In genomic region chrM:15870-16511, GRCh38 we compare ENCODE assay signal across 33 cellular contexts.
"Had no signal": no experiment of that assay in that cellular context is flagged by ENCODE, and none has a peak within 500 bp of the region (broad histone marks: within the 10 kb centered on the region; RNA-seq: fewer than 3 reads in every experiment).

No MANE protein-coding gene starts in this region.

- H3K27me3 Mint-ChIP-seq: activated B cell treated with CpG ODN at 0.5 μM for 24 hours; activated CD4-positive, alpha-beta memory T cell treated with anti-CD3 and anti-CD28 coated beads for 36 hours; activated CD4-positive, alpha-beta T cell treated with anti-CD3 and anti-CD28 coated beads, Interleukin-2, amount 10 ng/mL, durations not matched to agents 24 days and 14 days; activated CD8-positive, alpha-beta T cell treated with anti-CD3 and anti-CD28 coated beads for 36 hours; activated naive CD4-positive, alpha-beta T cell treated with anti-CD3 and anti-CD28 coated beads, Interleukin-2, amount 10 ng/mL, durations not matched to agents 7 days and 5 days; activated naive CD4-positive, alpha-beta T cell treated with anti-CD3 and anti-CD28 coated beads, Interleukin-2, amount 50 U/mL, for 24 hours; activated naive CD8-positive, alpha-beta T cell; activated naive CD8-positive, alpha-beta T cell treated with anti-CD3 and anti-CD28 coated beads, Interleukin-2, amount 10 ng/mL, durations not matched to agents 7 days and 5 days; activated naive CD8-positive, alpha-beta T cell treated with anti-CD3 and anti-CD28 coated beads, Interleukin-2, amount 50 U/mL, for 24 hours; brain; central memory CD8-positive, alpha-beta T cell; T-helper 17 cell had no signal

- H3K27ac ChIP-seq: ascending aorta, cardiac muscle cell, VCaP had no signal

- H3K9me3 ChIP-seq: ascending aorta had no signal

- H3K4me3 Mint-ChIP-seq: activated B cell treated with CpG ODN at 0.5 μM for 24 hours; activated CD4-positive, alpha-beta memory T cell treated with anti-CD3 and anti-CD28 coated beads for 36 hours; activated CD4-positive, alpha-beta T cell treated with anti-CD3 and anti-CD28 coated beads, Interleukin-2, amount 10 ng/mL, durations not matched to agents 24 days and 14 days; activated CD8-positive, alpha-beta T cell treated with anti-CD3 and anti-CD28 coated beads for 36 hours; activated naive CD4-positive, alpha-beta T cell treated with anti-CD3 and anti-CD28 coated beads, Interleukin-2, amount 10 ng/mL, durations not matched to agents 7 days and 5 days; activated naive CD4-positive, alpha-beta T cell treated with anti-CD3 and anti-CD28 coated beads, Interleukin-2, amount 50 U/mL, for 24 hours; activated naive CD8-positive, alpha-beta T cell; activated naive CD8-positive, alpha-beta T cell treated with anti-CD3 and anti-CD28 coated beads, Interleukin-2, amount 10 ng/mL, durations not matched to agents 7 days and 5 days; activated naive CD8-positive, alpha-beta T cell treated with anti-CD3 and anti-CD28 coated beads, Interleukin-2, amount 50 U/mL, for 24 hours; brain; central memory CD8-positive, alpha-beta T cell; T-helper 17 cell had no signal

- H3K9me3 Mint-ChIP-seq: activated B cell treated with CpG ODN at 0.5 μM for 24 hours; activated CD4-positive, alpha-beta memory T cell treated with anti-CD3 and anti-CD28 coated beads for 36 hours; activated CD4-positive, alpha-beta T cell treated with anti-CD3 and anti-CD28 coated beads, Interleukin-2, amount 10 ng/mL, durations not matched to agents 24 days and 14 days; activated CD8-positive, alpha-beta T cell treated with anti-CD3 and anti-CD28 coated beads for 36 hours; activated naive CD4-positive, alpha-beta T cell treated with anti-CD3 and anti-CD28 coated beads, Interleukin-2, amount 10 ng/mL, durations not matched to agents 7 days and 5 days; activated naive CD4-positive, alpha-beta T cell treated with anti-CD3 and anti-CD28 coated beads, Interleukin-2, amount 50 U/mL, for 24 hours; activated naive CD8-positive, alpha-beta T cell treated with anti-CD3 and anti-CD28 coated beads, Interleukin-2, amount 10 ng/mL, durations not matched to agents 7 days and 5 days; activated naive CD8-positive, alpha-beta T cell treated with anti-CD3 and anti-CD28 coated beads, Interleukin-2, amount 50 U/mL, for 24 hours; activated T-helper 2 cell treated with anti-CD3 and anti-CD28 coated beads, Interferon-gamma antibody, Interleukin-2, Interleukin-4, amounts not matched to agents 10 μg/mL and 5 μg/mL and 100 μg/mL, durations not matched to agents 14 hours and 24 hours and 36 hours; brain; central memory CD8-positive, alpha-beta T cell had no signal

- FAIRE-seq: bronchial epithelial cell, TTC549 had no signal

- ATAC-seq: activated CD8-positive, alpha-beta T cell treated with anti-CD3 and anti-CD28 coated beads for 36 hours; activated naive CD8-positive, alpha-beta T cell treated with anti-CD3 and anti-CD28 coated beads, Interleukin-2, amount 50 U/mL, for 24 hours; T-helper 17 cell had no signal

- H3K4me3 ChIP-seq: ascending aorta, cardiac muscle cell had no signal

- H3K4me1 ChIP-seq: ascending aorta had no signal

- H3K36me3 ChIP-seq: ascending aorta, cardiac muscle cell had no signal

- H3K4me1 Mint-ChIP-seq: activated B cell treated with CpG ODN at 0.5 μM for 24 hours; activated CD4-positive, alpha-beta T cell treated with anti-CD3 and anti-CD28 coated beads, Interleukin-2, amount 10 ng/mL, durations not matched to agents 24 days and 14 days; activated naive CD4-positive, alpha-beta T cell treated with anti-CD3 and anti-CD28 coated beads, Interleukin-2, amount 10 ng/mL, durations not matched to agents 7 days and 5 days; activated naive CD4-positive, alpha-beta T cell treated with anti-CD3 and anti-CD28 coated beads, Interleukin-2, amount 50 U/mL, for 24 hours; activated naive CD8-positive, alpha-beta T cell treated with anti-CD3 and anti-CD28 coated beads, Interleukin-2, amount 10 ng/mL, durations not matched to agents 7 days and 5 days; activated naive CD8-positive, alpha-beta T cell treated with anti-CD3 and anti-CD28 coated beads, Interleukin-2, amount 50 U/mL, for 24 hours; brain; central memory CD8-positive, alpha-beta T cell; T-helper 17 cell had no signal

- DNase-seq: activated B cell treated with CpG ODN at 0.5 μM for 24 hours; activated CD4-positive, alpha-beta memory T cell treated with anti-CD3 and anti-CD28 coated beads for 36 hours; activated CD4-positive, alpha-beta T cell treated with anti-CD3 and anti-CD28 coated beads for 4 hours; activated CD4-positive, alpha-beta T cell treated with anti-CD3 and anti-CD28 coated beads, Interleukin-2, amount 10 ng/mL, durations not matched to agents 24 days and 14 days; activated CD4-positive, alpha-beta T cell treated with anti-CD3 and anti-CD28 coated beads, Interleukin-2, amount 50 U/mL, for 1 hour; activated CD4-positive, alpha-beta T cell treated with anti-CD3 and anti-CD28 coated beads, Interleukin-2, amount 50 U/mL, for 4 hours; activated CD4-positive, CD25-positive, alpha-beta regulatory T cell treated with anti-CD3 and anti-CD28 coated beads, Interleukin-2, amount 50 U/mL, for 72 hours; activated CD8-positive, alpha-beta memory T cell treated with anti-CD3 and anti-CD28 coated beads, Interleukin-2, amount 50 U/mL, for 4 hours; activated CD8-positive, alpha-beta T cell treated with anti-CD3 and anti-CD28 coated beads for 36 hours; activated effector memory CD4-positive, alpha-beta T cell treated with Interleukin-2 at 50 U/mL for 16 hours; activated gamma-delta T cell; activated naive CD4-positive, alpha-beta T cell treated with anti-CD3 and anti-CD28 coated beads, Interleukin-2, amount 10 ng/mL, durations not matched to agents 7 days and 5 days; activated naive CD4-positive, alpha-beta T cell treated with Interleukin-2 at 50 U/mL for 16 hours; activated naive CD8-positive, alpha-beta T cell treated with anti-CD3 and anti-CD28 coated beads, Interleukin-2, amount 10 ng/mL, durations not matched to agents 7 days and 5 days; activated naive CD8-positive, alpha-beta T cell treated with anti-CD3 and anti-CD28 coated beads, Interleukin-2, amount 50 U/mL, for 24 hours; activated T-cell treated with anti-CD3 and anti-CD28 coated beads for 4 hours; activated T-cell treated with anti-CD3 and anti-CD28 coated beads, Interleukin-2, amount 50 U/mL, for 1 hour; activated T-cell treated with anti-CD3 and anti-CD28 coated beads, Interleukin-2, amount 50 U/mL, for 48 hours; amygdala; anterior cingulate cortex; caudate nucleus; cerebellar nuclear complex; T-helper 17 cell had no signal

- H3K27me3 ChIP-seq: ascending aorta, cardiac muscle cell had no signal

- H3K27ac Mint-ChIP-seq: activated B cell treated with CpG ODN at 0.5 μM for 24 hours; activated CD4-positive, alpha-beta memory T cell treated with anti-CD3 and anti-CD28 coated beads for 36 hours; activated CD4-positive, alpha-beta T cell treated with anti-CD3 and anti-CD28 coated beads, Interleukin-2, amount 10 ng/mL, durations not matched to agents 24 days and 14 days; activated CD8-positive, alpha-beta T cell treated with anti-CD3 and anti-CD28 coated beads for 36 hours; activated naive CD4-positive, alpha-beta T cell treated with anti-CD3 and anti-CD28 coated beads, Interleukin-2, amount 10 ng/mL, durations not matched to agents 7 days and 5 days; activated naive CD4-positive, alpha-beta T cell treated with anti-CD3 and anti-CD28 coated beads, Interleukin-2, amount 50 U/mL, for 24 hours; activated naive CD8-positive, alpha-beta T cell; activated naive CD8-positive, alpha-beta T cell treated with anti-CD3 and anti-CD28 coated beads, Interleukin-2, amount 10 ng/mL, durations not matched to agents 7 days and 5 days; activated naive CD8-positive, alpha-beta T cell treated with anti-CD3 and anti-CD28 coated beads, Interleukin-2, amount 50 U/mL, for 24 hours; activated T-helper 2 cell treated with anti-CD3 and anti-CD28 coated beads, Interferon-gamma antibody, Interleukin-2, Interleukin-4, amounts not matched to agents 10 μg/mL and 5 μg/mL and 100 μg/mL, durations not matched to agents 14 hours and 24 hours and 36 hours; brain; T-helper 17 cell had no signal

- H3K36me3 Mint-ChIP-seq: activated CD4-positive, alpha-beta memory T cell treated with anti-CD3 and anti-CD28 coated beads for 36 hours; activated naive CD4-positive, alpha-beta T cell treated with anti-CD3 and anti-CD28 coated beads, Interleukin-2, amount 10 ng/mL, durations not matched to agents 7 days and 5 days; activated naive CD4-positive, alpha-beta T cell treated with anti-CD3 and anti-CD28 coated beads, Interleukin-2, amount 50 U/mL, for 24 hours; activated naive CD8-positive, alpha-beta T cell; activated naive CD8-positive, alpha-beta T cell treated with anti-CD3 and anti-CD28 coated beads, Interleukin-2, amount 10 ng/mL, durations not matched to agents 7 days and 5 days; brain had no signal
